ENCODE assay signal across 8 cellular contexts in genomic region chrX:65667503-65668355, GRCh38. TPM values are rescaled to one million over a fixed set of nuclear protein-coding genes. Genes with fewer than 3 reads are reported as not detected.
DNase-seq lines count a peak whose midpoint lies in the region; ATAC-seq and TF ChIP-seq lines count a peak whose summit lies in the region.

Gene MSN, plus strand, starts transcription at chrX:65667654. Its CDS starts 188 bp downstream, at chrX:65667842.

- H3K4me2 ChIP-seq in PC-3 (ENCODE audit: low read length) = peak within 1 kb of the TSS; percentile 95

- peak within 1 kb of the TSS; percentile 77 for H2AFZ ChIP-seq in PC-3 (ENCODE audit: low read length)
- no peak within 1 kb of the TSS for H2AFZ ChIP-seq in neuron (ENCODE audit: low read depth, low read length)

- no peaks in the 10 kb centered on the region for H3K9me3 Mint-ChIP-seq in activated T-helper 1 cell treated with anti-CD3 and anti-CD28 coated beads, Interleukin-12 subunit alpha, Interleukin-12 subunit beta, Interleukin-2, Interleukin-4 antibody, amounts not matched to agents 30 ng/mL and 10 ng/mL and 1 ng/mL, durations not matched to agents 14 hours and 24 hours and 36 hours

- no peaks in the 10 kb centered on the region for H3K9me2 ChIP-seq in PC-3 (replicated peaks; ENCODE audit: low read length)

- peak within 1 kb of the TSS; percentile 99 for H3K4me3 ChIP-seq in PC-3 (ENCODE audit: low read length)
- peak within 1 kb of the TSS; percentile 86 for H3K4me3 ChIP-seq in neuron (ENCODE audit: low read length)

- no peaks in the 10 kb centered on the region for H3F3A ChIP-seq in PC-3 (ENCODE audit: low read length, unreplicated experiment)

- CTCF ChIA-PET in PC-3 (lab: Charles Lee) = interaction anchor here (0.9 to 1.4 kb wide), 3 partner anchors 11 to 36 kb away, joined by 3 to 4 read pairs (median 3); no protein-coding TSS in a partner anchor

- H3K4me1 Mint-ChIP-seq in activated T-helper 1 cell treated with anti-CD3 and anti-CD28 coated beads, Interleukin-12 subunit alpha, Interleukin-12 subunit beta, Interleukin-2, Interleukin-4 antibody, amounts not matched to agents 30 ng/mL and 10 ng/mL and 1 ng/mL, durations not matched to agents 14 hours and 24 hours and 36 hours (ENCODE audit: low read depth) = peaks cover 43% of the 10 kb centered on the region

- 0 out of 2 replicates have a peak, but pooled peaks have one; percentile 13 for TF ChIP-seq CTCF in PC-3 (conservative IDR thresholded peaks at IDR 0.05; ENCODE audit: low read depth, low read length)
- TF ChIP-seq CTCF in subcutaneous adipose tissue (IDR thresholded peaks at IDR 0.05; ENCODE audit: low read depth) = no peak

- peaks cover 10% of the 10 kb centered on the region for H4K20me1 ChIP-seq in PC-3 (ENCODE audit: low read length)

- H3K4me1 ChIP-seq in PC-3 (ENCODE audit: insufficient read depth, low read length) (peaks cover 34% of the 10 kb centered on the region), neuron (ENCODE audit: insufficient read depth, low read length) (peaks cover 6% of the 10 kb centered on the region)

- H3K27me3 Mint-ChIP-seq in activated T-helper 1 cell treated with anti-CD3 and anti-CD28 coated beads, Interleukin-12 subunit alpha, Interleukin-12 subunit beta, Interleukin-2, Interleukin-4 antibody, amounts not matched to agents 30 ng/mL and 10 ng/mL and 1 ng/mL, durations not matched to agents 14 hours and 24 hours and 36 hours (ENCODE audit: insufficient read depth) = no peaks in the 10 kb centered on the region

- peaks cover 11% of the 10 kb centered on the region; the same call in 1 of the 2 replicates for H3K36me3 ChIP-seq in PC-3 (ENCODE audit: low read depth, low read length)
- H3K36me3 ChIP-seq in neuron (ENCODE audit: insufficient read depth, low read length) = no peaks in the 10 kb centered on the region

- peak within 1 kb of the TSS; percentile 97 for H3K27ac Mint-ChIP-seq in activated T-helper 1 cell treated with anti-CD3 and anti-CD28 coated beads, Interleukin-12 subunit alpha, Interleukin-12 subunit beta, Interleukin-2, Interleukin-4 antibody, amounts not matched to agents 30 ng/mL and 10 ng/mL and 1 ng/mL, durations not matched to agents 14 hours and 24 hours and 36 hours

- intact Hi-C loops in PC-3 (cut with micrococcal nuclease) = loop anchor here (1.0 to 5.0 kb wide), 2 partner anchors 35 to 72 kb away; no protein-coding TSS in a partner anchor
- intact Hi-C loops in activated T-helper 1 cell treated with anti-CD3 and anti-CD28 coated beads, Interleukin-12 subunit alpha, Interleukin-12 subunit beta, Interleukin-2, Interleukin-4 antibody, amounts not matched to agents 30 ng/mL and 10 ng/mL and 1 ng/mL, durations not matched to agents 14 hours and 24 hours and 36 hours (cut with micrococcal nuclease) = loop anchor here (1.0 to 2.0 kb wide), 6 partner anchors 31 to 380 kb away; no protein-coding TSS in a partner anchor

- H3K9ac ChIP-seq in PC-3 (ENCODE audit: low read length) = peak within 1 kb of the TSS; percentile 98

- peak; percentile 78 for ATAC-seq in HG03064 (IDR thresholded peaks at IDR 0.05; ENCODE audit: low read depth, unreplicated experiment)
- ATAC-seq in PC-3 = peak; percentile 71

- H3K79me2 ChIP-seq in PC-3 (ENCODE audit: low read length) = peaks cover 53% of the 10 kb centered on the region

- peak within 1 kb of the TSS; percentile 98 for H3K4me3 Mint-ChIP-seq in activated T-helper 1 cell treated with anti-CD3 and anti-CD28 coated beads, Interleukin-12 subunit alpha, Interleukin-12 subunit beta, Interleukin-2, Interleukin-4 antibody, amounts not matched to agents 30 ng/mL and 10 ng/mL and 1 ng/mL, durations not matched to agents 14 hours and 24 hours and 36 hours

- BruUV-seq in PC-3 (replicated peaks; lab: Mats Ljungman, UMichigan) = TSS peak; percentile 99

- POLR2A ChIA-PET in PC-3 (lab: Charles Lee; ENCODE audit: unreplicated experiment) = interaction anchor here (0.6 to 1.0 kb wide), 4 partner anchors 11 to 142 kb away, joined by 3 to 15 read pairs (median 6); no protein-coding TSS in a partner anchor

- H3K36me3 Mint-ChIP-seq in activated T-helper 1 cell treated with anti-CD3 and anti-CD28 coated beads, Interleukin-12 subunit alpha, Interleukin-12 subunit beta, Interleukin-2, Interleukin-4 antibody, amounts not matched to agents 30 ng/mL and 10 ng/mL and 1 ng/mL, durations not matched to agents 14 hours and 24 hours and 36 hours (ENCODE audit: low read depth) = peaks cover 37% of the 10 kb centered on the region

- H3K9me3 ChIP-seq in PC-3 (ENCODE audit: low read length) (no peaks in the 10 kb centered on the region), neuron (ENCODE audit: low read length) (no peaks in the 10 kb centered on the region)

- DNase-seq in NCI-H748 (lab: John Stamatoyannopoulos, UW; ENCODE audit: unreplicated experiment) (peak; percentile 1), NCI-H748 treated with DMSO at 0.1 percent for 48 hours (lab: John Stamatoyannopoulos, UW) (no peak), PC-3 (peak; percentile 66), fibroblast of peridontal ligament (ENCODE audit: extremely low read depth) (peak; percentile 35)
- DNase-seq in activated T-helper 1 cell treated with anti-CD3 and anti-CD28 coated beads, Interleukin-12 subunit alpha, Interleukin-12 subunit beta, Interleukin-2, Interleukin-4 antibody, amounts not matched to agents 30 ng/mL and 10 ng/mL and 1 ng/mL, durations not matched to agents 14 hours and 24 hours and 36 hours (ENCODE audit: low spot score) = peak; percentile 74

- H3K27ac ChIP-seq in PC-3 (ENCODE audit: low read length) = peak within 1 kb of the TSS; percentile 99

- H3K27me3 ChIP-seq in PC-3 (ENCODE audit: low read length) = no peaks in the 10 kb centered on the region
- no peaks in the 10 kb centered on the region for H3K27me3 ChIP-seq in neuron (ENCODE audit: insufficient read depth, low read length)

RNA-seq across cellular contexts. Expression of gene MSN, which starts in this region (rescaled TPM):
- total RNA-seq in PC-3 (2014; rRNA removed) = 308 and 350 TPM in 2 replicates
- 479 and 484 TPM in 2 replicates for total RNA-seq in activated T-helper 1 cell treated with anti-CD3 and anti-CD28 coated beads, Interleukin-12 subunit alpha, Interleukin-12 subunit beta, Interleukin-2, Interleukin-4 antibody, amounts not matched to agents 30 ng/mL and 10 ng/mL and 1 ng/mL, durations not matched to agents 14 hours and 24 hours and 36 hours
- 100 to 1,000 TPM; 126 to 215 (median 203) TPM for total RNA-seq in subcutaneous adipose tissue
